Comparison of ENCODE assay signal across 17 cellular contexts in the genomic region with DNA sequence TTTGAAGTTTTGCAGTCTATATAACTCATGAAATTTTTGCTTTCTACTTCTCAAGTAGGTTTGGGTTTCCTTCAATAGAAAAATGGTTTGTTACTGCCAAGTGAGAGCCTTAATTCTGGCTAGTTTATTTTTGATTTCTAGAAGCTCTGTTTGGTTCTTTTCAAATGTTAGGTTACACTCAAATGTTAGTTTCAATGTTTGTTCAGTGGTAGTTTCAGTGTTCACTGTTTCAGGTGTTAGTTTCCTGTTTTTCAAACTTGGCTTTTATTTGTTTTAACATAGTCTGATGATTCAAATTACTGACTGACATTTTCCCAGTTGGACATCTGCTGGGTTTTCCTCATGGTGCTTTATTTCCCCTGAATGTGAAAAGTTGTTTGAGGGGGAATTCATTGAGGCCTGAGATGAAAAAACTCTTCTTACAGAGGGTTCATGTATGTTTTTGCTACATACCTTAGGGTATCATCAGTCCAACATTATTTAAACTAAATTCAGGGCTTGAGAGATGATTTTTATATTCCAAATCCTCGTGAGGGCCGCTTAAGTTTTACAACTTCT.
DNase-seq lines count a peak whose midpoint lies in the region; ATAC-seq and TF ChIP-seq lines count a peak whose summit lies in the region.
"Had no signal": no experiment of that assay in that cellular context is flagged by ENCODE, and none has a peak within 500 bp of the region (broad histone marks: within the 10 kb centered on the region; RNA-seq: fewer than 3 reads in every experiment).

No MANE protein-coding gene starts in this region.

- no peak for ATAC-seq in CD4-positive, CD25-positive, alpha-beta regulatory T cell (ENCODE audit: low read depth in 2 of 2)
- ATAC-seq in GM21381 (IDR thresholded peaks at IDR 0.05; ENCODE audit: unreplicated experiment) (peak; percentile 36), GM18517 (IDR thresholded peaks at IDR 0.05; ENCODE audit: unreplicated experiment) (no peak), HG02571 (IDR thresholded peaks at IDR 0.05; ENCODE audit: unreplicated experiment) (no peak)
- ATAC-seq in activated CD8-positive, alpha-beta T cell treated with anti-CD3 and anti-CD28 coated beads for 36 hours = peak; percentile 17
- ATAC-seq: right cardiac atrium had no signal

- no peak overlapping the region for H3K27ac ChIP-seq in CD4-positive, CD25-positive, alpha-beta regulatory T cell (ENCODE audit: insufficient read depth, low read length, poor library complexity, severe bottlenecking)
- H3K27ac ChIP-seq: neutrophil, SJSA1, thoracic aorta had no signal

- no peaks in the 10 kb centered on the region for H3K9me3 Mint-ChIP-seq in CD4-positive, CD25-positive, alpha-beta regulatory T cell
- peaks cover 2% of the 10 kb centered on the region for H3K9me3 Mint-ChIP-seq in activated CD8-positive, alpha-beta T cell treated with anti-CD3 and anti-CD28 coated beads for 36 hours
- no peaks in the 10 kb centered on the region for H3K9me3 Mint-ChIP-seq in immature natural killer cell

- H3K27ac Mint-ChIP-seq in CD4-positive, CD25-positive, alpha-beta regulatory T cell = peak overlapping the region in 2 of 3 donors; percentile 42 to 44
- peak overlapping the region; percentile 87 for H3K27ac Mint-ChIP-seq in activated CD8-positive, alpha-beta T cell treated with anti-CD3 and anti-CD28 coated beads for 36 hours
- peak overlapping the region; percentile 34 to 90 (median 81) for H3K27ac Mint-ChIP-seq in immature natural killer cell

- no peaks in the 10 kb centered on the region for H3K36me3 Mint-ChIP-seq in CD4-positive, CD25-positive, alpha-beta regulatory T cell
- H3K36me3 Mint-ChIP-seq in activated CD8-positive, alpha-beta T cell treated with anti-CD3 and anti-CD28 coated beads for 36 hours (ENCODE audit: low read depth) = peaks cover 16% of the 10 kb centered on the region
- no peaks in the 10 kb centered on the region for H3K36me3 Mint-ChIP-seq in immature natural killer cell

- H3K27me3 Mint-ChIP-seq in CD4-positive, CD25-positive, alpha-beta regulatory T cell = no peaks in the 10 kb centered on the region
- no peaks in the 10 kb centered on the region for H3K27me3 Mint-ChIP-seq in activated CD8-positive, alpha-beta T cell treated with anti-CD3 and anti-CD28 coated beads for 36 hours
- peaks cover 0 to 5% (median 0%) of the 10 kb centered on the region in 3 donors for H3K27me3 Mint-ChIP-seq in immature natural killer cell (ENCODE audit: low read depth in 3 of 3)

- DNase-seq in CD4-positive, CD25-positive, alpha-beta regulatory T cell = no peak
- DNase-seq in activated CD8-positive, alpha-beta T cell treated with anti-CD3 and anti-CD28 coated beads for 36 hours = no peak
- no peak for DNase-seq in immature natural killer cell
- no peak for DNase-seq in NCI-H82 (lab: John Stamatoyannopoulos, UW)
- DNase-seq in NCI-H526 (lab: John Stamatoyannopoulos, UW) = no peak
- DNase-seq: AML-193, amygdala, NCI-H1694 treated with DMSO at 0.1 percent for 48 hours, NCI-H446 treated with DMSO at 0.1 percent for 48 hours, right cardiac atrium had no signal

- intact Hi-C loops in activated CD8-positive, alpha-beta T cell treated with anti-CD3 and anti-CD28 coated beads for 36 hours (cut with micrococcal nuclease) = no loop called here

- peaks cover 50% of the 10 kb centered on the region for H3K4me1 ChIP-seq in CD4-positive, CD25-positive, alpha-beta regulatory T cell (ENCODE audit: control insufficient read depth, insufficient read depth, low read length, poor library complexity, severe bottlenecking)

- no peak for TF ChIP-seq CTCF in activated CD8-positive, alpha-beta T cell treated with anti-CD3 and anti-CD28 coated beads for 36 hours (IDR thresholded peaks at IDR 0.05)

- peak overlapping the region; percentile 7 to 80 (median 38) for H3K4me3 Mint-ChIP-seq in CD4-positive, CD25-positive, alpha-beta regulatory T cell
- H3K4me3 Mint-ChIP-seq in activated CD8-positive, alpha-beta T cell treated with anti-CD3 and anti-CD28 coated beads for 36 hours = no peak overlapping the region
- H3K4me3 Mint-ChIP-seq in immature natural killer cell = peak overlapping the region; percentile 51 to 58 (median 56)

- POLR2A ChIA-PET in activated CD8-positive, alpha-beta T cell treated with anti-CD3 and anti-CD28 coated beads for 36 hours (lab: Charles Lee) = interaction anchor here (0.7 to 1.3 kb wide), 4 partner anchors 9 to 178 kb away, joined by 3 to 5 read pairs (median 4); no protein-coding TSS in a partner anchor

- CTCF ChIA-PET in activated CD8-positive, alpha-beta T cell treated with anti-CD3 and anti-CD28 coated beads for 36 hours (lab: Charles Lee) = interaction anchor here (0.6 to 1.5 kb wide), 8 partner anchors 8 to 754 kb away, joined by 3 to 7 read pairs (median 3); no protein-coding TSS in a partner anchor

- H3K4me1 Mint-ChIP-seq in CD4-positive, CD25-positive, alpha-beta regulatory T cell = peaks cover 44 to 98% (median 84%) of the 10 kb centered on the region in 4 donors
- peaks cover 94% of the 10 kb centered on the region for H3K4me1 Mint-ChIP-seq in activated CD8-positive, alpha-beta T cell treated with anti-CD3 and anti-CD28 coated beads for 36 hours (ENCODE audit: low read depth)
- H3K4me1 Mint-ChIP-seq in immature natural killer cell = peaks cover 95 to 100% of the 10 kb centered on the region in 2 donors

- H3K9me3 ChIP-seq in CD4-positive, CD25-positive, alpha-beta regulatory T cell (ENCODE audit: control insufficient read depth in 2 of 2, low read length in 2 of 2) = no peaks in the 10 kb centered on the region
- H3K9me3 ChIP-seq: neutrophil, thoracic aorta had no signal

- peak overlapping the region; percentile 33 for H3K4me3 ChIP-seq in CD4-positive, CD25-positive, alpha-beta regulatory T cell (ENCODE audit: low read depth, low read length)
- H3K4me3 ChIP-seq: lung, SJSA1, thoracic aorta had no signal

- H3K27me3 ChIP-seq in CD4-positive, CD25-positive, alpha-beta regulatory T cell (ENCODE audit: control insufficient read depth, insufficient read depth, low read length) = no peaks in the 10 kb centered on the region
- H3K27me3 ChIP-seq: neutrophil, SJSA1 had no signal

- no peaks in the 10 kb centered on the region for H3K36me3 ChIP-seq in CD4-positive, CD25-positive, alpha-beta regulatory T cell (ENCODE audit: control insufficient read depth, insufficient read depth, low read length)
- H3K36me3 ChIP-seq: neutrophil, SJSA1, thoracic aorta had no signal

Comparison
In these comparisons a context has a peak if more than half of its experiments do, and no peak if none do; other contexts are left out.
1. ATAC-seq: peak in GM21381 (single experiment) and activated CD8-positive, alpha-beta T cell treated with anti-CD3 and anti-CD28 coated beads for 36 hours (single experiment); none in CD4-positive, CD25-positive, alpha-beta regulatory T cell (0 of 2), GM18517 (single experiment) and HG02571 (single experiment).
2. Peak in every context shown above with its lines, with median percentiles within 50 percentile points of each other: H3K27ac Mint-ChIP-seq.